ENCODE assay signal across 8 cellular contexts in genomic region chr14:49585803-49586672, GRCh38. TPM values are rescaled to one million over a fixed set of nuclear protein-coding genes. Genes with fewer than 3 reads are reported as not detected.
A peak's percentile ranks its signal among the peaks of the same experiment; 100 is the strongest.
DNase-seq lines count a peak whose midpoint lies in the region; ATAC-seq and TF ChIP-seq lines count a peak whose summit lies in the region.

Gene RPS29, minus strand, starts transcription at chr14:49586380. Its CDS starts 34 bp downstream, at chr14:49586346.

- in situ Hi-C loops in GM18951 (cut with MboI; ENCODE audit: low sequenced_read_pairs, unreplicated experiment) = no loop called here

- DNase-seq in AG04450 (ENCODE audit: low read depth, low spot score) (peak; percentile 99), NCI-H345 (lab: John Stamatoyannopoulos, UW) (peak; percentile 99), activated B cell treated with CpG ODN at 0.5 μM for 24 hours (peak; percentile 94), caudate nucleus (lab: John Stamatoyannopoulos, UW) (peak; percentile 52 to 99 (median 94)), immature natural killer cell (peak; percentile 99 to 100 (median 99)), smooth muscle cell of the brain vasculature (ENCODE audit: low read depth, low spot score) (peak; percentile 100)

- H3K27me3 ChIP-seq in AG04450 (ENCODE audit: control insufficient read depth, insufficient read depth, low read length) = no peaks in the 10 kb centered on the region

- peak; percentile 93 for ATAC-seq in HG03196 (IDR thresholded peaks at IDR 0.05; ENCODE audit: unreplicated experiment)
- ATAC-seq in activated B cell treated with CpG ODN at 0.5 μM for 24 hours (ENCODE audit: low read depth) = peak; percentile 82

- peak within 1 kb of the TSS; percentile 67 for H3K27ac ChIP-seq in AG04450 (ENCODE audit: low read depth, low read length)
- peak within 1 kb of the TSS; percentile 85 for H3K27ac ChIP-seq in caudate nucleus (ENCODE audit: low read depth, low read length)

- peak within 1 kb of the TSS; percentile 95 for H3K4me3 ChIP-seq in AG04450 (ENCODE audit: low read depth, low read length)

- intact Hi-C loops in activated B cell treated with CpG ODN at 0.5 μM for 24 hours (cut with micrococcal nuclease) = loop anchor here (1.0 to 10.0 kb wide), 9 partner anchors 12 to 1659 kb away; partner anchors contain the start of genes DMAC2L, KLHDC1, KLHDC2 and L2HGDH

- POLR2A ChIA-PET in AG04450 (lab: Yijun Ruan, JAX) (interaction anchor here (0.6 to 1.9 kb wide), 10 partner anchors 9 to 223 kb away, joined by 3 to 21 read pairs (median 6); partner anchors contain the start of genes DNAAF2, KLHDC2, LRR1 and MGAT2), activated B cell treated with CpG ODN at 0.5 μM for 24 hours (lab: Charles Lee) (interaction anchor here (0.7 to 6.6 kb wide), 16 partner anchors 11 to 1237 kb away, joined by 3 to 211 read pairs (median 6); partner anchors contain the start of genes DMAC2L, DNAAF2, KLHDC1 and KLHDC2)

- H3K27ac Mint-ChIP-seq in activated B cell treated with CpG ODN at 0.5 μM for 24 hours (peak within 1 kb of the TSS; percentile 99), immature natural killer cell (peak within 1 kb of the TSS; percentile 93 to 99 (median 94))

- no peaks in the 10 kb centered on the region for H3K9me3 Mint-ChIP-seq in activated B cell treated with CpG ODN at 0.5 μM for 24 hours
- H3K9me3 Mint-ChIP-seq in immature natural killer cell = peaks cover 0 to 3% (median 0%) of the 10 kb centered on the region in 6 donors

- no peak for TF ChIP-seq CTCF in AG04450 (IDR thresholded peaks at IDR 0.05; ENCODE audit: low read depth, low read length)
- TF ChIP-seq CTCF in activated B cell treated with CpG ODN at 0.5 μM for 24 hours (IDR thresholded peaks at IDR 0.05) = no peak

- H3K27me3 Mint-ChIP-seq in activated B cell treated with CpG ODN at 0.5 μM for 24 hours = no peaks in the 10 kb centered on the region
- H3K27me3 Mint-ChIP-seq in immature natural killer cell (ENCODE audit: low read depth in 3 of 3) = peaks cover 13 to 26% (median 23%) of the 10 kb centered on the region in 3 donors

- peaks cover 53% of the 10 kb centered on the region for H3K4me1 Mint-ChIP-seq in activated B cell treated with CpG ODN at 0.5 μM for 24 hours
- peaks cover 62 to 67% of the 10 kb centered on the region in 2 donors for H3K4me1 Mint-ChIP-seq in immature natural killer cell

- H3K4me3 Mint-ChIP-seq in activated B cell treated with CpG ODN at 0.5 μM for 24 hours (peak within 1 kb of the TSS; percentile 98), immature natural killer cell (peak within 1 kb of the TSS; percentile 90 to 99 (median 93))

- H3K36me3 Mint-ChIP-seq in activated B cell treated with CpG ODN at 0.5 μM for 24 hours (ENCODE audit: low read depth) (peaks cover 52% of the 10 kb centered on the region), immature natural killer cell (peaks cover 0 to 21% (median 14%) of the 10 kb centered on the region in 3 donors)

- TF ChIP-seq POLR2A in GM18951 (IDR thresholded peaks at IDR 0.05; ENCODE audit: extremely low read depth, insufficient read depth, insufficient read length) = peak; percentile 93

- H3K9me3 ChIP-seq in AG04450 (ENCODE audit: control insufficient read depth, insufficient read depth, low read length) = no peaks in the 10 kb centered on the region

- CTCF ChIA-PET in AG04450 (lab: Charles Lee) (interaction anchor here (1.1 to 3.7 kb wide), 5 partner anchors 15 to 125 kb away, joined by 4 to 37 read pairs (median 8); no protein-coding TSS in a partner anchor), activated B cell treated with CpG ODN at 0.5 μM for 24 hours (lab: Charles Lee) (interaction anchor here (0.9 to 3.5 kb wide), 9 partner anchors 9 to 266 kb away, joined by 4 to 32 read pairs (median 11); partner anchors contain the start of genes DNAAF2, LRR1, MGAT2 and NEMF)

RNA-seq across cellular contexts. Expression of gene RPS29, which starts in this region (rescaled TPM):
- 3,597 and 3,950 TPM in 2 replicates for polyA plus RNA-seq in AG04450 (2011; rRNA removed)
- polyA minus RNA-seq in AG04450 (2011; rRNA and poly(A)+ RNA removed) = 758 and 830 TPM in 2 replicates
- 3,259 and 3,732 TPM in 2 replicates for total RNA-seq in activated B cell treated with CpG ODN at 0.5 μM for 24 hours
- 1,000 to 10,000 TPM; 2,323 to 7,295 (median 3,604) TPM for polyA plus RNA-seq in immature natural killer cell

Comparison
In these comparisons a context has a peak if more than half of its experiments do, and no peak if none do; other contexts are left out.
1. Peak in every context shown above with its lines: DNase-seq, ATAC-seq, H3K4me3 ChIP-seq and H3K27ac ChIP-seq.